Comparison of ENCODE assay signal across 8 cellular contexts in genomic region chr7:105016083-105017075, GRCh38. TPM values are rescaled to one million over a fixed set of nuclear protein-coding genes. Genes with fewer than 3 reads are reported as not detected.
DNase-seq lines count a peak whose midpoint lies in the region; ATAC-seq, FAIRE-seq and TF ChIP-seq lines count a peak whose summit lies in the region.

No MANE protein-coding gene starts in this region.

- FAIRE-seq in kidney (lab: Jason Lieb, UNC): no peak

- H3K9me3 Mint-ChIP-seq in activated T-cell treated with anti-CD3 and anti-CD28 coated beads, Interleukin-2, amount 50 U/mL, for 24 hours: no peaks in the 10 kb centered on the region
- no peaks in the 10 kb centered on the region for H3K9me3 Mint-ChIP-seq in activated T-helper 17 cell treated with anti-CD3 and anti-CD28 coated beads, Interleukin-2, amount 50 U/mL, for 72 hours

- peak overlapping the region; percentile 100 for H3K4me3 Mint-ChIP-seq in activated T-cell treated with anti-CD3 and anti-CD28 coated beads, Interleukin-2, amount 50 U/mL, for 24 hours
- peak overlapping the region; percentile 99 for H3K4me3 Mint-ChIP-seq in activated T-helper 17 cell treated with anti-CD3 and anti-CD28 coated beads, Interleukin-2, amount 50 U/mL, for 72 hours

- intact Hi-C loops in kidney (cut with DNase I): no loop called here
- intact Hi-C loops in thyroid gland (cut with DNase I): loop anchor here (5.0 kb wide), 1 partner anchor 34 kb away; no protein-coding TSS in a partner anchor

- TF ChIP-seq CTCF in kidney (IDR thresholded peaks at IDR 0.05; ENCODE audit: borderline replicate concordance, extremely low read depth, insufficient read depth): no peak
- TF ChIP-seq CTCF in thyroid gland (IDR thresholded peaks at IDR 0.05): no peak

- no peak for ATAC-seq in activated T-helper 17 cell treated with anti-CD3 and anti-CD28 coated beads, Interleukin-2, amount 50 U/mL, for 72 hours (replicated peaks)

- H3K4me1 ChIP-seq in kidney (ENCODE audit: control insufficient read depth in 1 of 2, insufficient read depth in 1 of 2, low read depth in 1 of 2, low read length in 2 of 2) (peaks cover 0 to 5% of the 10 kb centered on the region in 2 donors), thyroid gland (peaks cover 22 to 27% of the 10 kb centered on the region in 2 donors)

- H3K27me3 ChIP-seq in thyroid gland: no peaks in the 10 kb centered on the region

- no peak for DNase-seq in activated T-cell treated with anti-CD3 and anti-CD28 coated beads, Interleukin-2, amount 50 U/mL, for 24 hours
- DNase-seq in activated T-cell treated with anti-CD3 and anti-CD28 coated beads, Interleukin-2, amount 50 U/mL, for 1 hour: no peak
- DNase-seq in kidney: no peak
- DNase-seq in thyroid gland: no peak
- no peak for DNase-seq in cerebellum (ENCODE audit: low spot score)
- no peak for DNase-seq in DMS153 treated with DMSO at 0.1 percent for 48 hours (lab: John Stamatoyannopoulos, UW; ENCODE audit: unreplicated experiment)
- DNase-seq in SW 1271 (lab: John Stamatoyannopoulos, UW): no peak

- H3K36me3 ChIP-seq in kidney (ENCODE audit: control insufficient read depth in 1 of 2, insufficient read depth in 2 of 2, low read length in 2 of 2) (no peaks in the 10 kb centered on the region), thyroid gland (no peaks in the 10 kb centered on the region)

- peaks cover 80% of the 10 kb centered on the region for H3K36me3 Mint-ChIP-seq in activated T-cell treated with anti-CD3 and anti-CD28 coated beads, Interleukin-2, amount 50 U/mL, for 24 hours (ENCODE audit: low read depth)
- peaks cover 98% of the 10 kb centered on the region for H3K36me3 Mint-ChIP-seq in activated T-helper 17 cell treated with anti-CD3 and anti-CD28 coated beads, Interleukin-2, amount 50 U/mL, for 72 hours (ENCODE audit: low read depth)

- 15% methylated on average over 6 of the region's 6 CpGs for WGBS in thyroid gland, 2 donors

- H3K9me3 ChIP-seq in kidney (ENCODE audit: control insufficient read depth in 1 of 2, low read length in 2 of 2) (no peaks in the 10 kb centered on the region), thyroid gland (no peaks in the 10 kb centered on the region)

- peak overlapping the region; percentile 100 for H3K27ac Mint-ChIP-seq in activated T-cell treated with anti-CD3 and anti-CD28 coated beads, Interleukin-2, amount 50 U/mL, for 24 hours
- H3K27ac Mint-ChIP-seq in activated T-helper 17 cell treated with anti-CD3 and anti-CD28 coated beads, Interleukin-2, amount 50 U/mL, for 72 hours: peak overlapping the region; percentile 100

- H3K27ac ChIP-seq in kidney (ENCODE audit: low read depth in 2 of 2, low read length in 2 of 2) (peak overlapping the region; percentile 37 to 83), thyroid gland (peak overlapping the region; percentile 99 to 100 (median 100))

- H3K9ac ChIP-seq in kidney (ENCODE audit: low read length in 2 of 2): peak overlapping the region; percentile 54 to 59

- peak overlapping the region; percentile 89 to 98 for H3K4me3 ChIP-seq in kidney (ENCODE audit: low read length in 2 of 2)
- peak overlapping the region in 2 of 3 donors; percentile 90 to 98 for H3K4me3 ChIP-seq in thyroid gland (replicated peaks in 1 of 3)

- peaks cover 36% of the 10 kb centered on the region for H3K4me1 Mint-ChIP-seq in activated T-cell treated with anti-CD3 and anti-CD28 coated beads, Interleukin-2, amount 50 U/mL, for 24 hours (ENCODE audit: low read depth)
- H3K4me1 Mint-ChIP-seq in activated T-helper 17 cell treated with anti-CD3 and anti-CD28 coated beads, Interleukin-2, amount 50 U/mL, for 72 hours: peaks cover 21% of the 10 kb centered on the region

- TF ChIP-seq POLR2A in thyroid gland (IDR thresholded peaks at IDR 0.05): no peak

- no peaks in the 10 kb centered on the region for H3K27me3 Mint-ChIP-seq in activated T-cell treated with anti-CD3 and anti-CD28 coated beads, Interleukin-2, amount 50 U/mL, for 24 hours
- no peaks in the 10 kb centered on the region for H3K27me3 Mint-ChIP-seq in activated T-helper 17 cell treated with anti-CD3 and anti-CD28 coated beads, Interleukin-2, amount 50 U/mL, for 72 hours

RNA-seq across cellular contexts. Expression of gene KMT2E, which starts 2.4 kb away (rescaled TPM):
- 100 to 1,000 TPM in 1 of 2 donors, 10 to 100 TPM in 1; 85.2 to 181 TPM for total RNA-seq in activated T-helper 17 cell treated with anti-CD3 and anti-CD28 coated beads, Interleukin-2, amount 50 U/mL, for 72 hours
- total RNA-seq in kidney: 106 TPM
- polyA plus RNA-seq in kidney (ENCODE audit: insufficient read depth, low read depth, low replicate concordance): 7.2 TPM
- 100 to 1,000 TPM; 111 to 181 (median 160) TPM for total RNA-seq in thyroid gland
- total RNA-seq in cerebellum: 247 TPM
